ENCODE assay signal across 11 cellular contexts in genomic region chr7:4809091-4809591, GRCh38. TPM values are rescaled to one million over a fixed set of nuclear protein-coding genes. Genes with fewer than 3 reads are reported as not detected.
DNase-seq lines count a peak whose midpoint lies in the region; ATAC-seq and TF ChIP-seq lines count a peak whose summit lies in the region.
"Had no signal": no experiment of that assay in that cellular context is flagged by ENCODE, and none has a peak within 500 bp of the region (broad histone marks: within the 10 kb centered on the region; RNA-seq: fewer than 3 reads in every experiment).

No MANE protein-coding gene starts in this region.

- no peak for TF ChIP-seq CTCF in CD4-positive, alpha-beta T cell (IDR thresholded peaks at IDR 0.05)

- peaks cover 27% of the 10 kb centered on the region for H3K27me3 ChIP-seq in CD4-positive, alpha-beta T cell (ENCODE audit: control insufficient read depth, insufficient read depth, low read length)
- H3K27me3 ChIP-seq in GM23248 (replicated peaks; ENCODE audit: insufficient read depth): no peaks in the 10 kb centered on the region

- no peaks in the 10 kb centered on the region for H3K9me3 Mint-ChIP-seq in CD4-positive, alpha-beta T cell
- H3K9me3 Mint-ChIP-seq in T-helper 1 cell treated with Interleukin-12 subunit alpha and Interleukin-12 subunit beta and Interleukin-4 antibody, amounts not matched to agents 30 μg/mL and 1 μg/mL, for 36 hours: peaks cover 14% of the 10 kb centered on the region
- H3K9me3 Mint-ChIP-seq in activated naive CD8-positive, alpha-beta T cell treated with anti-CD3 and anti-CD28 coated beads for 36 hours: no peaks in the 10 kb centered on the region
- H3K9me3 Mint-ChIP-seq in naive thymus-derived CD8-positive, alpha-beta T cell: no peaks in the 10 kb centered on the region
- peaks cover 5% of the 10 kb centered on the region for H3K9me3 Mint-ChIP-seq in activated T-helper 2 cell treated with anti-CD3 and anti-CD28 coated beads, Interferon-gamma antibody, Interleukin-2, Interleukin-4, amounts not matched to agents 10 μg/mL and 5 μg/mL and 100 μg/mL, durations not matched to agents 14 hours and 24 hours and 36 hours

- no peaks in the 10 kb centered on the region for H4K20me1 ChIP-seq in GM23248 (ENCODE audit: insufficient read depth)

- peak overlapping the region; percentile 70 for H3K4me3 Mint-ChIP-seq in CD4-positive, alpha-beta T cell
- H3K4me3 Mint-ChIP-seq in T-helper 1 cell treated with Interleukin-12 subunit alpha and Interleukin-12 subunit beta and Interleukin-4 antibody, amounts not matched to agents 30 μg/mL and 1 μg/mL, for 36 hours: peak overlapping the region; percentile 62
- peak overlapping the region; percentile 59 for H3K4me3 Mint-ChIP-seq in activated naive CD8-positive, alpha-beta T cell treated with anti-CD3 and anti-CD28 coated beads for 36 hours
- H3K4me3 Mint-ChIP-seq in naive thymus-derived CD8-positive, alpha-beta T cell: peak overlapping the region; percentile 73 to 91 (median 85)
- H3K4me3 Mint-ChIP-seq in activated T-helper 2 cell treated with anti-CD3 and anti-CD28 coated beads, Interferon-gamma antibody, Interleukin-2, Interleukin-4, amounts not matched to agents 10 μg/mL and 5 μg/mL and 100 μg/mL, durations not matched to agents 14 hours and 24 hours and 36 hours (ENCODE audit: low read depth): no peak overlapping the region

- POLR2A ChIA-PET in CD4-positive, alpha-beta T cell (lab: Charles Lee): interaction anchor here (1.2 kb wide), 1 partner anchor 33 kb away, joined by 5 read pairs; the partner anchor contains the start of gene AP5Z1
- POLR2A ChIA-PET in naive thymus-derived CD8-positive, alpha-beta T cell (lab: Charles Lee): interaction anchor here (0.7 to 0.8 kb wide), 2 partner anchors 14 to 16 kb away, joined by 5 to 6 read pairs; no protein-coding TSS in a partner anchor

- no peaks in the 10 kb centered on the region for H3K9me2 ChIP-seq in GM23248 (ENCODE audit: insufficient read depth)

- H3K9me3 ChIP-seq in CD4-positive, alpha-beta T cell (ENCODE audit: control insufficient read depth, low read length): no peaks in the 10 kb centered on the region
- no peaks in the 10 kb centered on the region for H3K9me3 ChIP-seq in GM23248 (ENCODE audit: low read depth)
- H3K9me3 ChIP-seq: transverse colon had no signal

- H2AFZ ChIP-seq in GM23248: no peak overlapping the region

- peaks cover 31% of the 10 kb centered on the region for H3K27me3 Mint-ChIP-seq in CD4-positive, alpha-beta T cell
- H3K27me3 Mint-ChIP-seq in T-helper 1 cell treated with Interleukin-12 subunit alpha and Interleukin-12 subunit beta and Interleukin-4 antibody, amounts not matched to agents 30 μg/mL and 1 μg/mL, for 36 hours (ENCODE audit: low read depth): peaks cover 43% of the 10 kb centered on the region
- H3K27me3 Mint-ChIP-seq in activated naive CD8-positive, alpha-beta T cell treated with anti-CD3 and anti-CD28 coated beads for 36 hours: peaks cover 19% of the 10 kb centered on the region
- H3K27me3 Mint-ChIP-seq in naive thymus-derived CD8-positive, alpha-beta T cell: peaks cover 2 to 7% (median 4%) of the 10 kb centered on the region in 5 donors
- H3K27me3 Mint-ChIP-seq in activated T-helper 2 cell treated with anti-CD3 and anti-CD28 coated beads, Interferon-gamma antibody, Interleukin-2, Interleukin-4, amounts not matched to agents 10 μg/mL and 5 μg/mL and 100 μg/mL, durations not matched to agents 14 hours and 24 hours and 36 hours (ENCODE audit: low read depth): peaks cover 32% of the 10 kb centered on the region

- H3K79me2 ChIP-seq in GM23248 (ENCODE audit: insufficient read depth): no peaks in the 10 kb centered on the region

- H3K9ac ChIP-seq in GM23248: no peak overlapping the region

- H3K36me3 Mint-ChIP-seq in CD4-positive, alpha-beta T cell (ENCODE audit: low read depth): no peaks in the 10 kb centered on the region
- H3K36me3 Mint-ChIP-seq in T-helper 1 cell treated with Interleukin-12 subunit alpha and Interleukin-12 subunit beta and Interleukin-4 antibody, amounts not matched to agents 30 μg/mL and 1 μg/mL, for 36 hours (ENCODE audit: low read depth): no peaks in the 10 kb centered on the region
- no peaks in the 10 kb centered on the region for H3K36me3 Mint-ChIP-seq in activated naive CD8-positive, alpha-beta T cell treated with anti-CD3 and anti-CD28 coated beads for 36 hours
- no peaks in the 10 kb centered on the region for H3K36me3 Mint-ChIP-seq in naive thymus-derived CD8-positive, alpha-beta T cell
- H3K36me3 Mint-ChIP-seq in activated T-helper 2 cell treated with anti-CD3 and anti-CD28 coated beads, Interferon-gamma antibody, Interleukin-2, Interleukin-4, amounts not matched to agents 10 μg/mL and 5 μg/mL and 100 μg/mL, durations not matched to agents 14 hours and 24 hours and 36 hours (ENCODE audit: low read depth): no peaks in the 10 kb centered on the region

- no peak overlapping the region for H3K27ac Mint-ChIP-seq in CD4-positive, alpha-beta T cell
- peak overlapping the region; percentile 26 for H3K27ac Mint-ChIP-seq in T-helper 1 cell treated with Interleukin-12 subunit alpha and Interleukin-12 subunit beta and Interleukin-4 antibody, amounts not matched to agents 30 μg/mL and 1 μg/mL, for 36 hours
- H3K27ac Mint-ChIP-seq in activated naive CD8-positive, alpha-beta T cell treated with anti-CD3 and anti-CD28 coated beads for 36 hours: no peak overlapping the region
- peak overlapping the region in 7 of 10 donors; percentile 10 to 89 (median 80) for H3K27ac Mint-ChIP-seq in naive thymus-derived CD8-positive, alpha-beta T cell
- H3K27ac Mint-ChIP-seq in activated T-helper 2 cell treated with anti-CD3 and anti-CD28 coated beads, Interferon-gamma antibody, Interleukin-2, Interleukin-4, amounts not matched to agents 10 μg/mL and 5 μg/mL and 100 μg/mL, durations not matched to agents 14 hours and 24 hours and 36 hours: no peak overlapping the region

- ATAC-seq in CD4-positive, alpha-beta T cell (ENCODE audit: poor library complexity): peak; percentile 55
- peak; percentile 80 to 86 for ATAC-seq in naive thymus-derived CD8-positive, alpha-beta T cell

- CTCF ChIA-PET in CD4-positive, alpha-beta T cell (lab: Charles Lee): no interaction called here

- H3K36me3 ChIP-seq in GM23248 (ENCODE audit: low read depth): no peaks in the 10 kb centered on the region
- H3K36me3 ChIP-seq: transverse colon had no signal

- intact Hi-C loops in CD4-positive, alpha-beta T cell (cut with DNase I, micrococcal nuclease): no loop called here
- intact Hi-C loops in activated T-helper 2 cell treated with anti-CD3 and anti-CD28 coated beads, Interferon-gamma antibody, Interleukin-2, Interleukin-4, amounts not matched to agents 10 μg/mL and 5 μg/mL and 100 μg/mL, durations not matched to agents 14 hours and 24 hours and 36 hours (cut with micrococcal nuclease): no loop called here

- no peaks in the 10 kb centered on the region for H3F3A ChIP-seq in GM23248 (ENCODE audit: insufficient read depth)

- no peak overlapping the region for H3K4me2 ChIP-seq in GM23248 (ENCODE audit: unreplicated experiment)

- DNase-seq in CD4-positive, alpha-beta T cell: peak in 2 of 10 experiments; percentile 20 to 28
- peak; percentile 53 for DNase-seq in activated naive CD8-positive, alpha-beta T cell treated with anti-CD3 and anti-CD28 coated beads for 36 hours
- DNase-seq in naive thymus-derived CD8-positive, alpha-beta T cell: peak in 8 of 10 donors; percentile 29 to 74 (median 50)
- DNase-seq in GM23248 (no peak), middle frontal gyrus (ENCODE audit: extremely low spot score, low spot score) (no peak), NCI-H446 (lab: John Stamatoyannopoulos, UW) (no peak)
- no peak for DNase-seq in activated T-helper 2 cell treated with anti-CD3 and anti-CD28 coated beads, Interferon-gamma antibody, Interleukin-2, Interleukin-4, amounts not matched to agents 10 μg/mL and 5 μg/mL and 100 μg/mL, durations not matched to agents 14 hours and 24 hours and 36 hours (ENCODE audit: low spot score)
- DNase-seq: NCI-H2081, transverse colon had no signal

- 95 to 96% methylated on average over 9 to 38 of the region's 38 CpGs for WGBS in GM23248 (ENCODE audit: low coverage in 1 of 2, low lambda C conversion rate in 2 of 2, missing lambda C conversion rate in 2 of 2), 2 experiments

- no peak overlapping the region for H3K27ac ChIP-seq in CD4-positive, alpha-beta T cell (ENCODE audit: low read depth, low read length)
- no peak overlapping the region for H3K27ac ChIP-seq in GM23248
- H3K27ac ChIP-seq: C4-2B had no signal

- H3K4me3 ChIP-seq in GM23248: no peak overlapping the region

- H3K4me1 ChIP-seq in GM23248 (ENCODE audit: insufficient read depth): no peaks in the 10 kb centered on the region
- H3K4me1 ChIP-seq: transverse colon had no signal

- H3K4me1 Mint-ChIP-seq in CD4-positive, alpha-beta T cell (ENCODE audit: low read depth): peaks cover 4% of the 10 kb centered on the region
- peaks cover 4% of the 10 kb centered on the region for H3K4me1 Mint-ChIP-seq in T-helper 1 cell treated with Interleukin-12 subunit alpha and Interleukin-12 subunit beta and Interleukin-4 antibody, amounts not matched to agents 30 μg/mL and 1 μg/mL, for 36 hours (ENCODE audit: low read depth)
- H3K4me1 Mint-ChIP-seq in activated naive CD8-positive, alpha-beta T cell treated with anti-CD3 and anti-CD28 coated beads for 36 hours: peaks cover 6% of the 10 kb centered on the region
- H3K4me1 Mint-ChIP-seq in naive thymus-derived CD8-positive, alpha-beta T cell: peaks cover 8 to 19% (median 12%) of the 10 kb centered on the region in 4 donors
- no peaks in the 10 kb centered on the region for H3K4me1 Mint-ChIP-seq in activated T-helper 2 cell treated with anti-CD3 and anti-CD28 coated beads, Interferon-gamma antibody, Interleukin-2, Interleukin-4, amounts not matched to agents 10 μg/mL and 5 μg/mL and 100 μg/mL, durations not matched to agents 14 hours and 24 hours and 36 hours (ENCODE audit: low read depth)

- in situ Hi-C loops in GM23248 (cut with MboI): no loop called here

RNA-seq across cellular contexts. Expression of gene AP5Z1, which starts 33.7 kb away (rescaled TPM):
- 100 to 1,000 TPM in 1 of 2 experiments, 10 to 100 TPM in 1; 93.5 to 102 TPM for total RNA-seq in CD4-positive, alpha-beta T cell
- total RNA-seq in activated naive CD8-positive, alpha-beta T cell treated with anti-CD3 and anti-CD28 coated beads for 36 hours: 10 to 100 TPM; 43.1 to 47.1 TPM
- total RNA-seq in naive thymus-derived CD8-positive, alpha-beta T cell: 100 to 1,000 TPM; 109 to 111 TPM
- polyA plus RNA-seq in naive thymus-derived CD8-positive, alpha-beta T cell: 10 to 100 TPM; 25.2 to 44.1 (median 34.1) TPM
- total RNA-seq in GM23248 (2014; rRNA removed; shearing (Covaris generic)): 44.5 and 48.7 TPM in 2 replicates
- 31.1 and 31.2 TPM in 2 replicates for polyA plus RNA-seq in GM23248 (2016; fragmentation: Nextera tagmentation; extraction: Ambion mirVana)
- 41.5 and 45.9 TPM in 2 replicates for total RNA-seq in activated T-helper 2 cell treated with anti-CD3 and anti-CD28 coated beads, Interferon-gamma antibody, Interleukin-2, Interleukin-4, amounts not matched to agents 10 μg/mL and 5 μg/mL and 100 μg/mL, durations not matched to agents 14 hours and 24 hours and 36 hours

RNA-seq across cellular contexts. Expression of gene PAPOLB, which starts 52.7 kb away (rescaled TPM):
- total RNA-seq in CD4-positive, alpha-beta T cell: not detected
- total RNA-seq in activated naive CD8-positive, alpha-beta T cell treated with anti-CD3 and anti-CD28 coated beads for 36 hours: under 1 TPM in 1 of 2 experiments, not detected in 1; 0.04 TPM
- not detected for total RNA-seq in naive thymus-derived CD8-positive, alpha-beta T cell
- not detected for polyA plus RNA-seq in naive thymus-derived CD8-positive, alpha-beta T cell
- 0.11 TPM in 1 of 2 replicates, not detected in the other for total RNA-seq in GM23248 (2014; rRNA removed; shearing (Covaris generic))
- polyA plus RNA-seq in GM23248 (2016; fragmentation: Nextera tagmentation; extraction: Ambion mirVana): 0.04 TPM in 1 of 2 replicates, not detected in the other
- not detected in 2 replicates for total RNA-seq in activated T-helper 2 cell treated with anti-CD3 and anti-CD28 coated beads, Interferon-gamma antibody, Interleukin-2, Interleukin-4, amounts not matched to agents 10 μg/mL and 5 μg/mL and 100 μg/mL, durations not matched to agents 14 hours and 24 hours and 36 hours

Comparison
In these comparisons a context has a peak if more than half of its experiments do, and no peak if none do; other contexts are left out.
1. DNase-seq: peak in activated naive CD8-positive, alpha-beta T cell treated with anti-CD3 and anti-CD28 coated beads for 36 hours (single experiment) and naive thymus-derived CD8-positive, alpha-beta T cell (8 of 10); none in GM23248 (single experiment), middle frontal gyrus (single experiment), activated T-helper 2 cell treated with anti-CD3 and anti-CD28 coated beads, Interferon-gamma antibody, Interleukin-2, Interleukin-4, amounts not matched to agents 10 μg/mL and 5 μg/mL and 100 μg/mL, durations not matched to agents 14 hours and 24 hours and 36 hours (single experiment) and NCI-H446 (0 of 2).
2. H3K27ac Mint-ChIP-seq: peak in T-helper 1 cell treated with Interleukin-12 subunit alpha and Interleukin-12 subunit beta and Interleukin-4 antibody, amounts not matched to agents 30 μg/mL and 1 μg/mL, for 36 hours (single experiment) and naive thymus-derived CD8-positive, alpha-beta T cell (7 of 10); none in CD4-positive, alpha-beta T cell (single experiment), activated naive CD8-positive, alpha-beta T cell treated with anti-CD3 and anti-CD28 coated beads for 36 hours (single experiment) and activated T-helper 2 cell treated with anti-CD3 and anti-CD28 coated beads, Interferon-gamma antibody, Interleukin-2, Interleukin-4, amounts not matched to agents 10 μg/mL and 5 μg/mL and 100 μg/mL, durations not matched to agents 14 hours and 24 hours and 36 hours (single experiment).